ENCODE assay signal across 1 cellular context in the genomic region with DNA sequence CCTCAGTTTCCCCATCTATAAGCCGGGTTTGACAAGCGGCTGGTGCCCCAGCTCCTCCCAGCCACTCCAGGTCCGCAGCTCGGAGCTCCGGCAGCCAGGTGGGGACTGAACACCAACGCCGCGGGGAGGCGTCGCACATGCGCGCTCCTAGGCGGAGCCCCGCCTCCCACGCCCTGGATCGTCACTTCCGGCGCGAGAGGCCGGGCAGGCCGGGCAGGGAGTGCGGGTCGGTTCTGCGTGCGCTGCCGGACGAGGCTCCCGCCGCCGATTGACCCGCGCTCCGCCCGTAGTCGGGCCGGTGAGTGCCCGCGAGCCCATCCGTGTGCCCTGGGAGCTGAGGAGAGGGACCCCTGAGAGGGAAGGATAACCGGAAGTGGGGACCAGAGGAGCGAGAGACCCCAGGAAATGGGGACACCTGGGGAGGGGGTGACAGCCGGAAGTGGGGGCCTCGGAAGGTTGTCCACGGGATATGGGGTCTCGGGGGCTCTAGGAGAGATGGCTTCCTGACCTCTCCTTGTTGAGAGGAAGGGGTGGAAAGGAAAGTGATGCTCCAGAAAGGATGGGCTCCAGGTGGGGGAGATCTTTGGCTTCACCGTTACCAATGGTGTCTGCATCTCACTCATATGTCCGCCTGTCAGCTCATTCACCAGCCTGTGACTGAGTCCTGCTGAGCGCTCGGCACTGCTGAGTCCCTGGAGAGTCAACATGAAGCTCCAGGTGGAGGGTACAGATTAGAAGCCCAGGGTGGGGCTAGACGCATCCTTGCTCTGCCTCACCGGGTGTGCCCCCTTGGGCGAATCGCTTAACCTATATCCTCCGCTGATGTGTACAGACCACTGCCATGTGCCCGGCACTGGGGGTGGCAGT.
TF ChIP-seq lines count a peak whose summit lies in the region.

TSS of gene TTPAL (plus strand) at position 181 of the 867 bp plus-strand sequence. CDS start 4,126 bp downstream, outside the sequence.

TF ChIP-seq in HepG2, 621 proteins besides CTCF, POLR2A, EP300 and RAD21 (continues in another document):
- TF ChIP-seq, protein P1, sequence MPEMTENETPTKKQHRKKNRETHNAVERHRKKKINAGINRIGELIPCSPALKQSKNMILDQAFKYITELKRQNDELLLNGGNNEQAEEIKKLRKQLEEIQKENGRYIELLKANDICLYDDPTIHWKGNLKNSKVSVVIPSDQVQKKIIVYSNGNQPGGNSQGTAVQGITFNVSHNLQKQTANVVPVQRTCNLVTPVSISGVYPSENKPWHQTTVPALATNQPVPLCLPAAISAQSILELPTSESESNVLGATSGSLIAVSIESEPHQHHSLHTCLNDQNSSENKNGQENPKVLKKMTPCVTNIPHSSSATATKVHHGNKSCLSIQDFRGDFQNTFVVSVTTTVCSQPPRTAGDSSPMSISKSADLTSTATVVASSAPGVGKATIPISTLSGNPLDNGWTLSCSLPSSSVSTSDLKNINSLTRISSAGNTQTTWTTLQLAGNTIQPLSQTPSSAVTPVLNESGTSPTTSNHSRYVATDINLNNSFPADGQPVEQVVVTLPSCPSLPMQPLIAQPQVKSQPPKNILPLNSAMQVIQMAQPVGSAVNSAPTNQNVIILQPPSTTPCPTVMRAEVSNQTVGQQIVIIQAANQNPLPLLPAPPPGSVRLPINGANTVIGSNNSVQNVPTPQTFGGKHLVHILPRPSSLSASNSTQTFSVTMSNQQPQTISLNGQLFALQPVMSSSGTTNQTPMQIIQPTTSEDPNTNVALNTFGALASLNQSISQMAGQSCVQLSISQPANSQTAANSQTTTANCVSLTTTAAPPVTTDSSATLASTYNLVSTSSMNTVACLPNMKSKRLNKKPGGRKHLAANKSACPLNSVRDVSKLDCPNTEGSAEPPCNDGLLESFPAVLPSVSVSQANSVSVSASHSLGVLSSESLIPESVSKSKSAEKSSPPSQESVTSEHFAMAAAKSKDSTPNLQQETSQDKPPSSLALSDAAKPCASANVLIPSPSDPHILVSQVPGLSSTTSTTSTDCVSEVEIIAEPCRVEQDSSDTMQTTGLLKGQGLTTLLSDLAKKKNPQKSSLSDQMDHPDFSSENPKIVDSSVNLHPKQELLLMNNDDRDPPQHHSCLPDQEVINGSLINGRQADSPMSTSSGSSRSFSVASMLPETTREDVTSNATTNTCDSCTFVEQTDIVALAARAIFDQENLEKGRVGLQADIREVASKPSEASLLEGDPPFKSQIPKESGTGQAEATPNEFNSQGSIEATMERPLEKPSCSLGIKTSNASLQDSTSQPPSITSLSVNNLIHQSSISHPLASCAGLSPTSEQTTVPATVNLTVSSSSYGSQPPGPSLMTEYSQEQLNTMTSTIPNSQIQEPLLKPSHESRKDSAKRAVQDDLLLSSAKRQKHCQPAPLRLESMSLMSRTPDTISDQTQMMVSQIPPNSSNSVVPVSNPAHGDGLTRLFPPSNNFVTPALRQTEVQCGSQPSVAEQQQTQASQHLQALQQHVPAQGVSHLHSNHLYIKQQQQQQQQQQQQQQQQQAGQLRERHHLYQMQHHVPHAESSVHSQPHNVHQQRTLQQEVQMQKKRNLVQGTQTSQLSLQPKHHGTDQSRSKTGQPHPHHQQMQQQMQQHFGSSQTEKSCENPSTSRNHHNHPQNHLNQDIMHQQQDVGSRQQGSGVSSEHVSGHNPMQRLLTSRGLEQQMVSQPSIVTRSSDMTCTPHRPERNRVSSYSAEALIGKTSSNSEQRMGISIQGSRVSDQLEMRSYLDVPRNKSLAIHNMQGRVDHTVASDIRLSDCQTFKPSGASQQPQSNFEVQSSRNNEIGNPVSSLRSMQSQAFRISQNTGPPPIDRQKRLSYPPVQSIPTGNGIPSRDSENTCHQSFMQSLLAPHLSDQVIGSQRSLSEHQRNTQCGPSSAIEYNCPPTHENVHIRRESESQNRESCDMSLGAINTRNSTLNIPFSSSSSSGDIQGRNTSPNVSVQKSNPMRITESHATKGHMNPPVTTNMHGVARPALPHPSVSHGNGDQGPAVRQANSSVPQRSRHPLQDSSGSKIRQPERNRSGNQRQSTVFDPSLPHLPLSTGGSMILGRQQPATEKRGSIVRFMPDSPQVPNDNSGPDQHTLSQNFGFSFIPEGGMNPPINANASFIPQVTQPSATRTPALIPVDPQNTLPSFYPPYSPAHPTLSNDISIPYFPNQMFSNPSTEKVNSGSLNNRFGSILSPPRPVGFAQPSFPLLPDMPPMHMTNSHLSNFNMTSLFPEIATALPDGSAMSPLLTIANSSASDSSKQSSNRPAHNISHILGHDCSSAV (CRISPR knock-in tag; IDR thresholded peaks at IDR 0.05; ENCODE audit: borderline replicate concordance), result peak; percentile 94; the same call in 1 of the 2 replicates
- TF ChIP-seq ZNF275 (CRISPR knock-in tag; IDR thresholded peaks at IDR 0.05; ENCODE audit: borderline replicate concordance) (peak; percentile 99), U2AF2 (IDR thresholded peaks at IDR 0.05; ENCODE audit: low read depth, low read length) (no peak), ZNF720 (CRISPR knock-in tag; IDR thresholded peaks at IDR 0.05) (no peak; the same call in 1 of the 2 replicates), ZNF234 (CRISPR knock-in tag; conservative IDR thresholded peaks at IDR 0.05) (no peak), GZF1 (CRISPR knock-in tag; IDR thresholded peaks at IDR 0.05) (no peak; the same call in 1 of the 2 replicates), TEF (CRISPR knock-in tag; IDR thresholded peaks at IDR 0.05) (0 out of 2 replicates have a peak, but pooled peaks have one; percentile 16), ATM (IDR thresholded peaks at IDR 0.05; ENCODE audit: borderline replicate concordance) (no peak), RAD51 (IDR thresholded peaks at IDR 0.05; ENCODE audit: borderline replicate concordance) (no peak), ZNF10 (CRISPR knock-in tag; IDR thresholded peaks at IDR 0.05; ENCODE audit: borderline replicate concordance, low read depth) (no peak), KLF12 (CRISPR knock-in tag; IDR thresholded peaks at IDR 0.05; ENCODE audit: borderline replicate concordance) (peak; percentile 74; the same call in 1 of the 2 replicates), ZNF382 (CRISPR knock-in tag; IDR thresholded peaks at IDR 0.05; ENCODE audit: borderline replicate concordance) (no peak), HDAC2 (CRISPR knock-in tag; IDR thresholded peaks at IDR 0.05) (peak; percentile 82; the same call in 1 of the 2 replicates), PRPF4 (IDR thresholded peaks at IDR 0.05; ENCODE audit: low read depth, low read length, poor library complexity, severe bottlenecking) (no peak), ZEB1 (IDR thresholded peaks at IDR 0.05; ENCODE audit: insufficient replicate concordance, low read depth) (peak; percentile 73), FOXC1 (CRISPR knock-in tag; IDR thresholded peaks at IDR 0.05; ENCODE audit: borderline replicate concordance) (peak; percentile 97), GPN1 (CRISPR knock-in tag; IDR thresholded peaks at IDR 0.05; ENCODE audit: borderline replicate concordance) (peak; percentile 50; the same call in 1 of the 2 replicates), ZBTB42 (CRISPR knock-in tag; IDR thresholded peaks at IDR 0.05) (peak; percentile 90; the same call in 1 of the 2 replicates), ZNF761 (CRISPR knock-in tag; conservative IDR thresholded peaks at IDR 0.05) (peak; percentile 96), TERF1 (CRISPR knock-in tag; IDR thresholded peaks at IDR 0.05) (no peak), ZNF33A (CRISPR knock-in tag; IDR thresholded peaks at IDR 0.05; ENCODE audit: borderline replicate concordance) (no peak), ZNF629 (CRISPR knock-in tag; conservative IDR thresholded peaks at IDR 0.05) (peak; percentile 92), MEF2D (CRISPR knock-in tag; IDR thresholded peaks at IDR 0.05) (no peak), ZKSCAN8 (CRISPR knock-in tag; IDR thresholded peaks at IDR 0.05; ENCODE audit: borderline replicate concordance) (peak; percentile 88), RXRA (CRISPR knock-in tag; IDR thresholded peaks at IDR 0.05) (peak; percentile 79)
- TF ChIP-seq, protein P2, sequence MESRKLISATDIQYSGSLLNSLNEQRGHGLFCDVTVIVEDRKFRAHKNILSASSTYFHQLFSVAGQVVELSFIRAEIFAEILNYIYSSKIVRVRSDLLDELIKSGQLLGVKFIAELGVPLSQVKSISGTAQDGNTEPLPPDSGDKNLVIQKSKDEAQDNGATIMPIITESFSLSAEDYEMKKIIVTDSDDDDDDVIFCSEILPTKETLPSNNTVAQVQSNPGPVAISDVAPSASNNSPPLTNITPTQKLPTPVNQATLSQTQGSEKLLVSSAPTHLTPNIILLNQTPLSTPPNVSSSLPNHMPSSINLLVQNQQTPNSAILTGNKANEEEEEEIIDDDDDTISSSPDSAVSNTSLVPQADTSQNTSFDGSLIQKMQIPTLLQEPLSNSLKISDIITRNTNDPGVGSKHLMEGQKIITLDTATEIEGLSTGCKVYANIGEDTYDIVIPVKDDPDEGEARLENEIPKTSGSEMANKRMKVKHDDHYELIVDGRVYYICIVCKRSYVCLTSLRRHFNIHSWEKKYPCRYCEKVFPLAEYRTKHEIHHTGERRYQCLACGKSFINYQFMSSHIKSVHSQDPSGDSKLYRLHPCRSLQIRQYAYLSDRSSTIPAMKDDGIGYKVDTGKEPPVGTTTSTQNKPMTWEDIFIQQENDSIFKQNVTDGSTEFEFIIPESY (CRISPR knock-in tag; IDR thresholded peaks at IDR 0.05), result peak; percentile 65
- TF ChIP-seq, protein P3, sequence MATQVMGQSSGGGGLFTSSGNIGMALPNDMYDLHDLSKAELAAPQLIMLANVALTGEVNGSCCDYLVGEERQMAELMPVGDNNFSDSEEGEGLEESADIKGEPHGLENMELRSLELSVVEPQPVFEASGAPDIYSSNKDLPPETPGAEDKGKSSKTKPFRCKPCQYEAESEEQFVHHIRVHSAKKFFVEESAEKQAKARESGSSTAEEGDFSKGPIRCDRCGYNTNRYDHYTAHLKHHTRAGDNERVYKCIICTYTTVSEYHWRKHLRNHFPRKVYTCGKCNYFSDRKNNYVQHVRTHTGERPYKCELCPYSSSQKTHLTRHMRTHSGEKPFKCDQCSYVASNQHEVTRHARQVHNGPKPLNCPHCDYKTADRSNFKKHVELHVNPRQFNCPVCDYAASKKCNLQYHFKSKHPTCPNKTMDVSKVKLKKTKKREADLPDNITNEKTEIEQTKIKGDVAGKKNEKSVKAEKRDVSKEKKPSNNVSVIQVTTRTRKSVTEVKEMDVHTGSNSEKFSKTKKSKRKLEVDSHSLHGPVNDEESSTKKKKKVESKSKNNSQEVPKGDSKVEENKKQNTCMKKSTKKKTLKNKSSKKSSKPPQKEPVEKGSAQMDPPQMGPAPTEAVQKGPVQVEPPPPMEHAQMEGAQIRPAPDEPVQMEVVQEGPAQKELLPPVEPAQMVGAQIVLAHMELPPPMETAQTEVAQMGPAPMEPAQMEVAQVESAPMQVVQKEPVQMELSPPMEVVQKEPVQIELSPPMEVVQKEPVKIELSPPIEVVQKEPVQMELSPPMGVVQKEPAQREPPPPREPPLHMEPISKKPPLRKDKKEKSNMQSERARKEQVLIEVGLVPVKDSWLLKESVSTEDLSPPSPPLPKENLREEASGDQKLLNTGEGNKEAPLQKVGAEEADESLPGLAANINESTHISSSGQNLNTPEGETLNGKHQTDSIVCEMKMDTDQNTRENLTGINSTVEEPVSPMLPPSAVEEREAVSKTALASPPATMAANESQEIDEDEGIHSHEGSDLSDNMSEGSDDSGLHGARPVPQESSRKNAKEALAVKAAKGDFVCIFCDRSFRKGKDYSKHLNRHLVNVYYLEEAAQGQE (IDR thresholded peaks at IDR 0.05; ENCODE audit: borderline replicate concordance in 1 of 2, low read depth in 1 of 2, low read length in 2 of 2), result peak in 1 of 2 experiments; percentile 73; a peak in 2 of 4 replicates
- TF ChIP-seq, protein P4, sequence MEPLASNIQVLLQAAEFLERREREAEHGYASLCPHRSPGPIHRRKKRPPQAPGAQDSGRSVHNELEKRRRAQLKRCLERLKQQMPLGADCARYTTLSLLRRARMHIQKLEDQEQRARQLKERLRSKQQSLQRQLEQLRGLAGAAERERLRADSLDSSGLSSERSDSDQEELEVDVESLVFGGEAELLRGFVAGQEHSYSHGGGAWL (CRISPR knock-in tag; IDR thresholded peaks at IDR 0.05), result peak; percentile 99
- TF ChIP-seq, protein P5, sequence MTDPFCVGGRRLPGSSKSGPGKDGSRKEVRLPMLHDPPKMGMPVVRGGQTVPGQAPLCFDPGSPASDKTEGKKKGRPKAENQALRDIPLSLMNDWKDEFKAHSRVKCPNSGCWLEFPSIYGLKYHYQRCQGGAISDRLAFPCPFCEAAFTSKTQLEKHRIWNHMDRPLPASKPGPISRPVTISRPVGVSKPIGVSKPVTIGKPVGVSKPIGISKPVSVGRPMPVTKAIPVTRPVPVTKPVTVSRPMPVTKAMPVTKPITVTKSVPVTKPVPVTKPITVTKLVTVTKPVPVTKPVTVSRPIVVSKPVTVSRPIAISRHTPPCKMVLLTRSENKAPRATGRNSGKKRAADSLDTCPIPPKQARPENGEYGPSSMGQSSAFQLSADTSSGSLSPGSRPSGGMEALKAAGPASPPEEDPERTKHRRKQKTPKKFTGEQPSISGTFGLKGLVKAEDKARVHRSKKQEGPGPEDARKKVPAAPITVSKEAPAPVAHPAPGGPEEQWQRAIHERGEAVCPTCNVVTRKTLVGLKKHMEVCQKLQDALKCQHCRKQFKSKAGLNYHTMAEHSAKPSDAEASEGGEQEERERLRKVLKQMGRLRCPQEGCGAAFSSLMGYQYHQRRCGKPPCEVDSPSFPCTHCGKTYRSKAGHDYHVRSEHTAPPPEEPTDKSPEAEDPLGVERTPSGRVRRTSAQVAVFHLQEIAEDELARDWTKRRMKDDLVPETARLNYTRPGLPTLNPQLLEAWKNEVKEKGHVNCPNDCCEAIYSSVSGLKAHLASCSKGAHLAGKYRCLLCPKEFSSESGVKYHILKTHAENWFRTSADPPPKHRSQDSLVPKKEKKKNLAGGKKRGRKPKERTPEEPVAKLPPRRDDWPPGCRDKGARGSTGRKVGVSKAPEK (CRISPR knock-in tag; IDR thresholded peaks at IDR 0.05; ENCODE audit: borderline replicate concordance), result peak; percentile 89; the same call in 1 of the 2 replicates
